In the genomic region with DNA sequence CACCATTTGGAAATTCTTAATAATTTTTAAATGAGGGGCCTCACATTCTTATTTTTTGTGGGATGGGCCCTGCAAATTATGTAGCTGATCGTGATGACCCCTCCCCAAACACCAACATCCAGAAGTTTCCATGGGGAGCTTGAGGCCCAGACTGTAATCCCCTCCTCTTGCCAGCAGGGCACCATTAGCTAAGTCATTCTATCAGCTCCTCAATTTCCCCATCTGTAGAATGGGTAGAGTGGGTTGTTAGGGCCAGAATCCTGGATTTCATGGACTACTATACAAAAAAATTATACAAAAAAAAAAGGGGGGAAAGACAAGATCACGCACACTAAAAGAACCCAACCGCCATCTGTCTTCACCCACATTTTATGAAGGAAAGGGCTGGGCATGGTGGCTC, we compare ENCODE assay signal across 1 cellular context.
A peak's percentile ranks its signal among the peaks of the same experiment; 100 is the strongest.
TF ChIP-seq lines count a peak whose summit lies in the region.

No MANE protein-coding gene starts in this region.

TF ChIP-seq in H1, 55 proteins besides CTCF, POLR2A, EP300 and RAD21 (continued from another document):
- TF ChIP-seq POLR2AphosphoS5 (IDR thresholded peaks at IDR 0.05; ENCODE audit: low read depth, low read length) (no peak), HDAC6 (IDR thresholded peaks at IDR 0.05; ENCODE audit: low read depth, low read length) (no peak), GTF2F1 (IDR thresholded peaks at IDR 0.05; ENCODE audit: borderline replicate concordance, low read depth, low read length) (no peak), YY1 (IDR thresholded peaks at IDR 0.05; ENCODE audit: low read depth, low read length) (no peak), POU5F1 (IDR thresholded peaks at IDR 0.05; ENCODE audit: low read depth, low read length) (no peak), CEBPB (IDR thresholded peaks at IDR 0.05; ENCODE audit: low read depth, low read length) (no peak), CREB1 (IDR thresholded peaks at IDR 0.05) (no peak), CBX8 (IDR thresholded peaks at IDR 0.05; ENCODE audit: borderline replicate concordance, low read depth, low read length) (no peak), KDM5A (IDR thresholded peaks at IDR 0.05; ENCODE audit: low read length) (no peak), HDAC2 (IDR thresholded peaks at IDR 0.05; ENCODE audit: borderline replicate concordance in 1 of 2, low read depth in 2 of 2, low read length in 2 of 2) (peak in 1 of 2 experiments; percentile 67; a peak in 1 of 4 replicates), GABPA (IDR thresholded peaks at IDR 0.05; ENCODE audit: borderline replicate concordance, insufficient read depth, low read length) (no peak), BRCA1 (IDR thresholded peaks at IDR 0.05; ENCODE audit: low read depth, low read length) (no peak), KDM1A (IDR thresholded peaks at IDR 0.05; ENCODE audit: borderline replicate concordance, low read length) (peak; percentile 92)
- TF ChIP-seq, protein P1, sequence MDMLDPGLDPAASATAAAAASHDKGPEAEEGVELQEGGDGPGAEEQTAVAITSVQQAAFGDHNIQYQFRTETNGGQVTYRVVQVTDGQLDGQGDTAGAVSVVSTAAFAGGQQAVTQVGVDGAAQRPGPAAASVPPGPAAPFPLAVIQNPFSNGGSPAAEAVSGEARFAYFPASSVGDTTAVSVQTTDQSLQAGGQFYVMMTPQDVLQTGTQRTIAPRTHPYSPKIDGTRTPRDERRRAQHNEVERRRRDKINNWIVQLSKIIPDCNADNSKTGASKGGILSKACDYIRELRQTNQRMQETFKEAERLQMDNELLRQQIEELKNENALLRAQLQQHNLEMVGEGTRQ (IDR thresholded peaks at IDR 0.05; ENCODE audit: low read length) = no peak
- TF ChIP-seq, protein P2, sequence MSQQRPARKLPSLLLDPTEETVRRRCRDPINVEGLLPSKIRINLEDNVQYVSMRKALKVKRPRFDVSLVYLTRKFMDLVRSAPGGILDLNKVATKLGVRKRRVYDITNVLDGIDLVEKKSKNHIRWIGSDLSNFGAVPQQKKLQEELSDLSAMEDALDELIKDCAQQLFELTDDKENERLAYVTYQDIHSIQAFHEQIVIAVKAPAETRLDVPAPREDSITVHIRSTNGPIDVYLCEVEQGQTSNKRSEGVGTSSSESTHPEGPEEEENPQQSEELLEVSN (IDR thresholded peaks at IDR 0.05) = no peak
